Comparison of ENCODE assay signal across 8 cellular contexts in genomic region chr6:17417817-17418216, GRCh38. TPM values are rescaled to one million over a fixed set of nuclear protein-coding genes. Genes with fewer than 3 reads are reported as not detected.
DNase-seq lines count a peak whose midpoint lies in the region; ATAC-seq and TF ChIP-seq lines count a peak whose summit lies in the region.

No MANE protein-coding gene starts in this region.

- TF ChIP-seq CTCF in endothelial cell (IDR thresholded peaks at IDR 0.05; ENCODE audit: unreplicated experiment), result no peak

- no peak for ATAC-seq in GM21786 (IDR thresholded peaks at IDR 0.05; ENCODE audit: unreplicated experiment)
- ATAC-seq in stimulated activated effector memory CD8-positive, alpha-beta T cell treated with anti-CD3 and anti-CD28 coated beads, Interleukin-12 subunit alpha, Interleukin-12 subunit beta, amount 100 ng/mL, for 72 hours, result no peak

- H3K4me1 Mint-ChIP-seq in endothelial cell (ENCODE audit: unreplicated experiment), result peaks cover 9% of the 10 kb centered on the region
- no peaks in the 10 kb centered on the region for H3K4me1 Mint-ChIP-seq in stimulated activated effector memory CD8-positive, alpha-beta T cell treated with anti-CD3 and anti-CD28 coated beads, Interleukin-12 subunit alpha, Interleukin-12 subunit beta, amount 100 ng/mL, for 72 hours

- peak overlapping the region; percentile 90 for H3K27ac Mint-ChIP-seq in endothelial cell (ENCODE audit: unreplicated experiment)
- no peak overlapping the region for H3K27ac Mint-ChIP-seq in stimulated activated effector memory CD8-positive, alpha-beta T cell treated with anti-CD3 and anti-CD28 coated beads, Interleukin-12 subunit alpha, Interleukin-12 subunit beta, amount 100 ng/mL, for 72 hours

- H3K27me3 Mint-ChIP-seq in endothelial cell (ENCODE audit: unreplicated experiment), result peaks cover 8% of the 10 kb centered on the region

- DNase-seq in AG08396 (ENCODE audit: low spot score) (peak; percentile 78), NCI-H446 (lab: John Stamatoyannopoulos, UW) (peak; percentile 37 to 45), endothelial cell (ENCODE audit: low spot score) (peak; percentile 20), myocyte (ENCODE audit: low read depth) (peak; percentile 85), GM19238 (ENCODE audit: insufficient read length, low spot score) (no peak), middle frontal gyrus (ENCODE audit: extremely low spot score, low spot score) (no peak)
- no peak for DNase-seq in stimulated activated effector memory CD8-positive, alpha-beta T cell treated with anti-CD3 and anti-CD28 coated beads, Interleukin-12 subunit alpha, Interleukin-12 subunit beta, amount 100 ng/mL, for 72 hours (ENCODE audit: low spot score in 2 of 2)

- H3K9me3 Mint-ChIP-seq in endothelial cell (ENCODE audit: unreplicated experiment), result no peaks in the 10 kb centered on the region
- no peaks in the 10 kb centered on the region for H3K9me3 Mint-ChIP-seq in stimulated activated effector memory CD8-positive, alpha-beta T cell treated with anti-CD3 and anti-CD28 coated beads, Interleukin-12 subunit alpha, Interleukin-12 subunit beta, amount 100 ng/mL, for 72 hours

- H3K4me3 Mint-ChIP-seq in endothelial cell (ENCODE audit: unreplicated experiment), result no peak overlapping the region
- H3K4me3 Mint-ChIP-seq in stimulated activated effector memory CD8-positive, alpha-beta T cell treated with anti-CD3 and anti-CD28 coated beads, Interleukin-12 subunit alpha, Interleukin-12 subunit beta, amount 100 ng/mL, for 72 hours, result no peak overlapping the region

- no peaks in the 10 kb centered on the region for H3K36me3 Mint-ChIP-seq in endothelial cell (ENCODE audit: low read depth, unreplicated experiment)
- H3K36me3 Mint-ChIP-seq in stimulated activated effector memory CD8-positive, alpha-beta T cell treated with anti-CD3 and anti-CD28 coated beads, Interleukin-12 subunit alpha, Interleukin-12 subunit beta, amount 100 ng/mL, for 72 hours, result no peaks in the 10 kb centered on the region

RNA-seq across cellular contexts. Expression of gene CAP2, which starts 24.4 kb away (rescaled TPM):
- total RNA-seq in endothelial cell (ENCODE audit: unreplicated experiment) (4.4 TPM), myocyte (187 and 262 TPM in 2 replicates)
- 118 TPM for polyA plus RNA-seq in myocyte (2012)

Comparison
In these comparisons a context has a peak if more than half of its experiments do, and no peak if none do; other contexts are left out.
1. DNase-seq: peak in AG08396 (single experiment), NCI-H446 (2 of 2), endothelial cell (single experiment) and myocyte (single experiment); none in GM19238 (single experiment), stimulated activated effector memory CD8-positive, alpha-beta T cell treated with anti-CD3 and anti-CD28 coated beads, Interleukin-12 subunit alpha, Interleukin-12 subunit beta, amount 100 ng/mL, for 72 hours (0 of 2) and middle frontal gyrus (single experiment).
2. RNA of gene CAP2, which starts 24.4 kb away (total RNA-seq): 187 to 262 TPM in myocyte; 4.4 TPM in endothelial cell (single experiment); every median in the first group is over 10 times any median in the second.